Comparison of ENCODE assay signal across 28 cellular contexts in the genomic region with DNA sequence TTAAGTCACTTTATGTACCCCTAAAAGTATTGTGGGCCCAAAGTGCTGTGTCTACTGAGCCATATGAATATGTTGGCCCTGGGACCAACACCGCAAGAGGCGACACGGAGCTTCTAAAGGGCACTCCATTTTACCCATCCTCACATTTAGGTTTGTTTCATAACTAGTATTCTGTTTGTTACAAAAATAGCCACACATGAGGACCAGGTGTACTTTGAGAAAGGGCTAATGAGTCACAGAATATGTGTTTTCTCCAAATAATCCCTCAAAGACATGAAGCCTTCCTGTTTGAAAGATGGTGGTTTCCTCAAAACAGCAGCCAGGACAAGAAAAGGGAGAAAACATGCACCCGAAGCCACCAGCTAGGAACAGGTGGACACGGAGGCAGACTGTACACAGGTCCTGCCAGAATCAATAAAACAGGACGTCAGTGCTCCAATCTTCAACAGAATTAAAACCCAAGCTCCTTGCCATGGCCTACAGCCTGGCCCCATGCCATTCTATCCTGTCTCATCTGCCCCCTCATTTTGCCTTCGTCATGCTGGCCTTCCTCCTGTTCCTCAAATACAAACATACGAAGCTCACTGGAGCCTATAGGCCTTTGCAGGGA. TPM values are rescaled to one million over a fixed set of nuclear protein-coding genes. Genes with fewer than 3 reads are reported as not detected.
DNase-seq lines count a peak whose midpoint lies in the region; ATAC-seq, FAIRE-seq and TF ChIP-seq lines count a peak whose summit lies in the region.
"Had no signal": no experiment of that assay in that cellular context is flagged by ENCODE, and none has a peak within 500 bp of the region (broad histone marks: within the 10 kb centered on the region; RNA-seq: fewer than 3 reads in every experiment).

No MANE protein-coding gene starts in this region.

- intact Hi-C loops in body of pancreas (cut with DNase I): no loop called here
- intact Hi-C loops in pancreas (cut with DNase I): no loop called here

- ATAC-seq in GM18502 (IDR thresholded peaks at IDR 0.05; ENCODE audit: poor library complexity, unreplicated experiment) (peak; percentile 54), HG03135 (IDR thresholded peaks at IDR 0.05; ENCODE audit: unreplicated experiment) (peak; percentile 65), body of pancreas (peak; percentile 45), pancreas (peak; percentile 50 to 81 (median 71)), HG03439 (IDR thresholded peaks at IDR 0.05; ENCODE audit: unreplicated experiment) (no peak)
- ATAC-seq: GM12878, HCT116, Right ventricle myocardium inferior had no signal

- 58 to 59% methylated on average over 8 of the region's 8 CpGs for WGBS in body of pancreas, 2 donors
- 54 to 58% methylated on average over 8 of the region's 8 CpGs for WGBS in pancreas, 2 donors

- H3K4me1 ChIP-seq in body of pancreas (no peaks in the 10 kb centered on the region), pancreas (no peaks in the 10 kb centered on the region)
- H3K4me1 ChIP-seq: SJSA1 had no signal

- TF ChIP-seq POLR2A in body of pancreas (IDR thresholded peaks at IDR 0.05): no peak

- no peak for TF ChIP-seq CTCF in body of pancreas (IDR thresholded peaks at IDR 0.05)
- TF ChIP-seq CTCF in pancreas (IDR thresholded peaks at IDR 0.05): no peak

- H3K9me3 ChIP-seq in body of pancreas: no peaks in the 10 kb centered on the region
- no peaks in the 10 kb centered on the region for H3K9me3 ChIP-seq in pancreas
- H3K9me3 ChIP-seq: BLaER1, SJSA1 had no signal

- H3K27ac ChIP-seq in body of pancreas (no peak overlapping the region), pancreas (no peak overlapping the region)
- H3K27ac ChIP-seq: BLaER1, HL-60, PC-9, SJSA1 had no signal

- peak in 3 of 4 donors; percentile 7 to 21 (median 15) for DNase-seq in body of pancreas
- DNase-seq in pancreas: peak in 2 of 6 donors; percentile 15 to 30
- no peak for DNase-seq in activated effector memory CD4-positive, alpha-beta T cell treated with Interleukin-2 at 50 U/mL for 16 hours
- DNase-seq in NCI-H1092 treated with DMSO at 0.1 percent for 48 hours (lab: John Stamatoyannopoulos, UW): no peak
- DNase-seq: CD4-positive, alpha-beta memory T cell; COR-L47; EL; GDM1; Karpas-422; MV-4-11; NCI-H1105 treated with DMSO at 0.1 percent for 48 hours; NCI-H1930; NCI-H446 treated with DMSO at 0.1 percent for 48 hours; NCI-H526; NCI-H82; PC-9 had no signal

- H3K27me3 ChIP-seq in body of pancreas (no peaks in the 10 kb centered on the region), pancreas (no peaks in the 10 kb centered on the region)
- H3K27me3 ChIP-seq: BLaER1, SJSA1 had no signal

- no peak overlapping the region for H3K4me3 ChIP-seq in body of pancreas
- no peak overlapping the region for H3K4me3 ChIP-seq in pancreas
- H3K4me3 ChIP-seq: BLaER1, GM12878, PC-9, SJSA1 had no signal

- FAIRE-seq in pancreas (lab: Jason Lieb, UNC): no peak
- FAIRE-seq: A204.1, GM12878 had no signal

- H3K36me3 ChIP-seq in body of pancreas (replicated peaks in 1 of 2; ENCODE audit: insufficient read depth in 1 of 2, low read depth in 2 of 2) (no peaks in the 10 kb centered on the region), pancreas (no peaks in the 10 kb centered on the region)
- H3K36me3 ChIP-seq: BLaER1, SJSA1 had no signal

RNA-seq across cellular contexts. Expression of gene GRB14, which starts 21.8 kb away (rescaled TPM):
- 10 to 100 TPM; 22.7 to 27.5 TPM for total RNA-seq in body of pancreas
- total RNA-seq in pancreas: 10 to 100 TPM in 4 of 6 donors, 1 to 10 TPM in 2; 7.8 to 21.5 (median 14.0) TPM
- polyA plus RNA-seq in pancreas: 10 to 100 TPM; 56.6 to 74.9 TPM
- total RNA-seq: CD4-positive, alpha-beta memory T cell; GM12878; RPMI7951; SJSA1 had no signal
- polyA plus RNA-seq: AG04450; CD4-positive, alpha-beta memory T cell; GM12878 had no signal

Comparison
In these comparisons a context has a peak if more than half of its experiments do, and no peak if none do; other contexts are left out.
1. DNase-seq: peak in body of pancreas (3 of 4); none in activated effector memory CD4-positive, alpha-beta T cell treated with Interleukin-2 at 50 U/mL for 16 hours (single experiment) and NCI-H1092 treated with DMSO at 0.1 percent for 48 hours (single experiment).